Comparison of ENCODE assay signal across 2 cellular contexts in genomic region chr13:113762075-113762474, GRCh38.
A peak's percentile ranks its signal among the peaks of the same experiment; 100 is the strongest.
TF ChIP-seq lines count a peak whose summit lies in the region.

No MANE protein-coding gene starts in this region.

TF ChIP-seq in HepG2, 621 proteins besides CTCF, POLR2A, EP300 and RAD21:
- TF ChIP-seq MAFK (conservative IDR thresholded peaks at IDR 0.05 in 1 of 2, IDR thresholded peaks at IDR 0.05 in 1 of 2; ENCODE audit: low read length in 2 of 2) (peak; percentile 21 to 59; a peak in 2 of 4 replicates), MAFF (IDR thresholded peaks at IDR 0.05; ENCODE audit: low read depth, low read length) (peak; percentile 17; the same call in 1 of the 2 replicates), GZF1 (CRISPR knock-in tag; IDR thresholded peaks at IDR 0.05) (no peak)
TF ChIP-seq in HepG2: peak in this region for 2.

TF ChIP-seq in endothelial cell of umbilical vein, 7 proteins besides CTCF, POLR2A, EP300 and RAD21:
- TF ChIP-seq JUN (IDR thresholded peaks at IDR 0.05; ENCODE audit: borderline replicate concordance, insufficient read depth, insufficient read length, low read depth) (no peak), FOS (IDR thresholded peaks at IDR 0.05; ENCODE audit: borderline replicate concordance, insufficient read depth, low read length) (no peak)
